In the genomic region with DNA sequence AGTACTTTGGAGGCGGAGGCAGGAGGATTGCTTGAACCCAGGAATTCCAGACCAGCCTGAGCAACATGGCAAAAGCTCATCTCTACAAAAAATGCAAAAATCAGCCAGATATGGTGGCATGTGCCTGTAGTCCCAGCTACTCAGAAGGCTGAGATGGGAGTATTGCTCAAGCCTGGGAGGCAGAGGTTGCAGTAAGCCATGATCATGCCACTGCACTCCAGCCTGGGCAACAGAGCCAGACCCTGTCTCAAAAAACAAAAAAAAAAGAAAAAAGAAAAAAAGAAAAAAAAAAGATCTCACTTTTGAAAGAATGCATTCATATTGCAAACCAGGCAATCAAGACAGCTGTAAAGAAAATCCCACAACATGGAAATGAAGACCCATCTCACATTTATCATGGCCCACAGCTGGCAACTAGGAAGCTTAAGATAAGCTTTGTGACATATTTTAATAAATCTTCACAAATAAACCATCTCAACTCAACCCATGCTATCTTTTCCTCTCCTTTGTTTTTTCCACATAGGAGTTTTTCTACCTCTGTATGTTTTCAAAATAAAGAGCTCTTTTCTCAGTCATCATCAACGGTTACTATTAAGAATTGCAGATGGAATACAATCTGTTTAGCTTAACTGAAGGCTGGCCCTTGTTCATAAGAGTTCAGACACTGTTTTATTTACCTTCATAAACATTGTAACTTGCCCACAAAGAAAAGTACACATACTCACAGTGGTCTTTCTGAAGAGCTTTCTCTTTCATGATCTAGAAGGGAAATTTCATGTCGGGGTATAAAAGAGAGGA, we compare ENCODE assay signal across 1 cellular context.
TF ChIP-seq lines count a peak whose summit lies in the region.

No MANE protein-coding gene starts in this region.

TF ChIP-seq in HepG2, 621 proteins besides CTCF, POLR2A, EP300 and RAD21 (continued from another document):
- TF ChIP-seq BATF2 (CRISPR knock-in tag; IDR thresholded peaks at IDR 0.05) (no peak), GFI1 (CRISPR knock-in tag; IDR thresholded peaks at IDR 0.05; ENCODE audit: borderline replicate concordance) (peak; percentile 71), ZNF512 (CRISPR knock-in tag; IDR thresholded peaks at IDR 0.05) (no peak), MTF1 (CRISPR knock-in tag; IDR thresholded peaks at IDR 0.05) (no peak), CCDC6 (CRISPR knock-in tag; IDR thresholded peaks at IDR 0.05) (no peak), ZBTB37 (CRISPR knock-in tag; IDR thresholded peaks at IDR 0.05) (no peak), SIX1 (CRISPR knock-in tag; IDR thresholded peaks at IDR 0.05; ENCODE audit: borderline replicate concordance) (peak; percentile 88; the same call in 1 of the 2 replicates), CEBPB (IDR thresholded peaks at IDR 0.05; ENCODE audit: borderline replicate concordance, low read depth, low read length) (no peak), ZNF605 (CRISPR knock-in tag; IDR thresholded peaks at IDR 0.05) (no peak), ZNF749 (CRISPR knock-in tag; IDR thresholded peaks at IDR 0.05; ENCODE audit: borderline replicate concordance) (no peak), RXRB (CRISPR knock-in tag; IDR thresholded peaks at IDR 0.05; ENCODE audit: borderline replicate concordance) (peak; percentile 72), KAT2B (IDR thresholded peaks at IDR 0.05; ENCODE audit: borderline replicate concordance, low read depth, low read length) (no peak), ZNF724P (CRISPR knock-in tag; IDR thresholded peaks at IDR 0.05; ENCODE audit: borderline replicate concordance) (no peak), ZNF552 (CRISPR knock-in tag; IDR thresholded peaks at IDR 0.05; ENCODE audit: borderline replicate concordance) (no peak), SOX6 (IDR thresholded peaks at IDR 0.05) (no peak), SOX6 (CRISPR knock-in tag; IDR thresholded peaks at IDR 0.05) (peak; percentile 80), ZNF24 (IDR thresholded peaks at IDR 0.05) (peak; percentile 38; the same call in 1 of the 2 replicates), SP5 (CRISPR knock-in tag; IDR thresholded peaks at IDR 0.05; ENCODE audit: borderline replicate concordance, low read depth) (0 out of 2 replicates have a peak, but pooled peaks have one; percentile 21), ZFX (CRISPR knock-in tag; IDR thresholded peaks at IDR 0.05; ENCODE audit: low read depth) (no peak), KDM2A (CRISPR knock-in tag; IDR thresholded peaks at IDR 0.05; ENCODE audit: borderline replicate concordance, low read depth) (no peak), RFX5 (IDR thresholded peaks at IDR 0.05; ENCODE audit: low read depth, low read length) (no peak), CBX5 (CRISPR knock-in tag; IDR thresholded peaks at IDR 0.05; ENCODE audit: borderline replicate concordance) (no peak), TEAD3 (CRISPR knock-in tag; optimal IDR thresholded peaks at IDR 0.05; ENCODE audit: borderline replicate concordance) (peak; percentile 12), ZNF260 (CRISPR knock-in tag; IDR thresholded peaks at IDR 0.05; ENCODE audit: borderline replicate concordance, low read depth) (no peak), ZBTB7A (CRISPR knock-in tag; IDR thresholded peaks at IDR 0.05) (no peak), ZNF703 (CRISPR knock-in tag; IDR thresholded peaks at IDR 0.05; ENCODE audit: borderline replicate concordance) (no peak), ZNF550 (CRISPR knock-in tag; IDR thresholded peaks at IDR 0.05; ENCODE audit: borderline replicate concordance) (no peak)
- TF ChIP-seq, protein P1, sequence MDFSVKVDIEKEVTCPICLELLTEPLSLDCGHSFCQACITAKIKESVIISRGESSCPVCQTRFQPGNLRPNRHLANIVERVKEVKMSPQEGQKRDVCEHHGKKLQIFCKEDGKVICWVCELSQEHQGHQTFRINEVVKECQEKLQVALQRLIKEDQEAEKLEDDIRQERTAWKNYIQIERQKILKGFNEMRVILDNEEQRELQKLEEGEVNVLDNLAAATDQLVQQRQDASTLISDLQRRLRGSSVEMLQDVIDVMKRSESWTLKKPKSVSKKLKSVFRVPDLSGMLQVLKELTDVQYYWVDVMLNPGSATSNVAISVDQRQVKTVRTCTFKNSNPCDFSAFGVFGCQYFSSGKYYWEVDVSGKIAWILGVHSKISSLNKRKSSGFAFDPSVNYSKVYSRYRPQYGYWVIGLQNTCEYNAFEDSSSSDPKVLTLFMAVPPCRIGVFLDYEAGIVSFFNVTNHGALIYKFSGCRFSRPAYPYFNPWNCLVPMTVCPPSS (IDR thresholded peaks at IDR 0.05), result no peak
- TF ChIP-seq, protein P2, sequence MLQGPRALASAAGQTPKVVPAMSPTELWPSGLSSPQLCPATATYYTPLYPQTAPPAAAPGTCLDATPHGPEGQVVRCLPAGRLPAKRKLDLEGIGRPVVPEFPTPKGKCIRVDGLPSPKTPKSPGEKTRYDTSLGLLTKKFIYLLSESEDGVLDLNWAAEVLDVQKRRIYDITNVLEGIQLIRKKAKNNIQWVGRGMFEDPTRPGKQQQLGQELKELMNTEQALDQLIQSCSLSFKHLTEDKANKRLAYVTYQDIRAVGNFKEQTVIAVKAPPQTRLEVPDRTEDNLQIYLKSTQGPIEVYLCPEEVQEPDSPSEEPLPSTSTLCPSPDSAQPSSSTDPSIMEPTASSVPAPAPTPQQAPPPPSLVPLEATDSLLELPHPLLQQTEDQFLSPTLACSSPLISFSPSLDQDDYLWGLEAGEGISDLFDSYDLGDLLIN (CRISPR knock-in tag; IDR thresholded peaks at IDR 0.05; ENCODE audit: borderline replicate concordance), result no peak
- TF ChIP-seq, protein P3, sequence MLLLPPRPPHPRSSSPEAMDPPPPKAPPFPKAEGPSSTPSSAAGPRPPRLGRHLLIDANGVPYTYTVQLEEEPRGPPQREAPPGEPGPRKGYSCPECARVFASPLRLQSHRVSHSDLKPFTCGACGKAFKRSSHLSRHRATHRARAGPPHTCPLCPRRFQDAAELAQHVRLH (CRISPR knock-in tag; IDR thresholded peaks at IDR 0.05; ENCODE audit: borderline replicate concordance, low read depth), result no peak
- TF ChIP-seq, protein P4, sequence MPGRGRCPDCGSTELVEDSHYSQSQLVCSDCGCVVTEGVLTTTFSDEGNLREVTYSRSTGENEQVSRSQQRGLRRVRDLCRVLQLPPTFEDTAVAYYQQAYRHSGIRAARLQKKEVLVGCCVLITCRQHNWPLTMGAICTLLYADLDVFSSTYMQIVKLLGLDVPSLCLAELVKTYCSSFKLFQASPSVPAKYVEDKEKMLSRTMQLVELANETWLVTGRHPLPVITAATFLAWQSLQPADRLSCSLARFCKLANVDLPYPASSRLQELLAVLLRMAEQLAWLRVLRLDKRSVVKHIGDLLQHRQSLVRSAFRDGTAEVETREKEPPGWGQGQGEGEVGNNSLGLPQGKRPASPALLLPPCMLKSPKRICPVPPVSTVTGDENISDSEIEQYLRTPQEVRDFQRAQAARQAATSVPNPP (CRISPR knock-in tag; IDR thresholded peaks at IDR 0.05), result no peak
